In genomic region chr12:101876861-101877815, GRCh38 we compare ENCODE assay signal across 1 cellular context.
TF ChIP-seq lines count a peak whose summit lies in the region.

Gene DRAM1 (plus strand): TSS chr12:101877580. CDS start chr12:101877790, 210 bp downstream.

TF ChIP-seq in HEK293, 187 proteins besides CTCF, POLR2A, EP300 and RAD21 (continued from another document and continues in another):
- TF ChIP-seq ZNF362 (tag by site-specific recombination; IDR thresholded peaks at IDR 0.05), result no peak
- TF ChIP-seq ZNF404 (tag by site-specific recombination; IDR thresholded peaks at IDR 0.05), result no peak
- peak; percentile 39; the same call in 1 of the 2 replicates for TF ChIP-seq GFI1B (tag by site-specific recombination; IDR thresholded peaks at IDR 0.05)
- TF ChIP-seq EGR2 (tag by site-specific recombination; IDR thresholded peaks at IDR 0.05; ENCODE audit: low read depth), result no peak; the same call in 1 of the 2 replicates
- TF ChIP-seq ZNF24 (tag by site-specific recombination; IDR thresholded peaks at IDR 0.05), result 0 out of 2 replicates have a peak, but pooled peaks have one; percentile 43
- TF ChIP-seq ZFP41 (tag by site-specific recombination; IDR thresholded peaks at IDR 0.05; ENCODE audit: borderline replicate concordance), result no peak
- TF ChIP-seq ZNF214 (tag by site-specific recombination; IDR thresholded peaks at IDR 0.05; ENCODE audit: borderline replicate concordance), result no peak
- TF ChIP-seq ZNF239 (tag by site-specific recombination; IDR thresholded peaks at IDR 0.05), result no peak
- no peak for TF ChIP-seq BCL11A (tag by site-specific recombination; IDR thresholded peaks at IDR 0.05; ENCODE audit: low read depth)
- no peak; the same call in 1 of the 2 replicates for TF ChIP-seq SP2 (tag by site-specific recombination; IDR thresholded peaks at IDR 0.05)
- TF ChIP-seq KLF1 (tag by site-specific recombination; IDR thresholded peaks at IDR 0.05), result peak; percentile 55
- no peak for TF ChIP-seq ZNF621 (tag by site-specific recombination; IDR thresholded peaks at IDR 0.05)
- no peak for TF ChIP-seq ZNF174 (tag by site-specific recombination; IDR thresholded peaks at IDR 0.05)
- TF ChIP-seq BCL6B (tag by site-specific recombination; IDR thresholded peaks at IDR 0.05), result no peak
- TF ChIP-seq ZNF132 (tag by site-specific recombination; IDR thresholded peaks at IDR 0.05; ENCODE audit: borderline replicate concordance), result no peak
- no peak for TF ChIP-seq ZNF701 (tag by site-specific recombination; IDR thresholded peaks at IDR 0.05)
- peak; percentile 48; the same call in 1 of the 2 replicates for TF ChIP-seq MZF1 (tag by site-specific recombination; IDR thresholded peaks at IDR 0.05; ENCODE audit: borderline replicate concordance)
- no peak for TF ChIP-seq ZNF558 (tag by site-specific recombination; IDR thresholded peaks at IDR 0.05)
- peak; percentile 48; the same call in 1 of the 2 replicates for TF ChIP-seq ZBTB44 (tag by site-specific recombination; IDR thresholded peaks at IDR 0.05)
- TF ChIP-seq ZNF19 (tag by site-specific recombination; IDR thresholded peaks at IDR 0.05; ENCODE audit: low read depth), result no peak
- no peak for TF ChIP-seq ZNF133 (tag by site-specific recombination; IDR thresholded peaks at IDR 0.05)
- TF ChIP-seq ZNF501 (tag by site-specific recombination; IDR thresholded peaks at IDR 0.05), result no peak; the same call in none of the 2 replicates
- no peak for TF ChIP-seq RBAK (tag by site-specific recombination; IDR thresholded peaks at IDR 0.05)
- no peak for TF ChIP-seq ZNF169 (tag by site-specific recombination; IDR thresholded peaks at IDR 0.05)
- peak; percentile 79 for TF ChIP-seq PBX3 (CRISPR knock-in tag; IDR thresholded peaks at IDR 0.05)
- TF ChIP-seq BCL11B (tag by site-specific recombination; IDR thresholded peaks at IDR 0.05; ENCODE audit: low read depth), result no peak
- TF ChIP-seq ZNF76 (tag by site-specific recombination; IDR thresholded peaks at IDR 0.05; ENCODE audit: borderline replicate concordance, low read depth), result no peak
- no peak for TF ChIP-seq ZNF391 (tag by site-specific recombination; IDR thresholded peaks at IDR 0.05; ENCODE audit: borderline replicate concordance, low read depth)
- TF ChIP-seq ZNF366 (tag by site-specific recombination; conservative IDR thresholded peaks at IDR 0.05), result peak; percentile 80
- no peak for TF ChIP-seq ZNF221 (tag by site-specific recombination; IDR thresholded peaks at IDR 0.05; ENCODE audit: borderline replicate concordance)
- no peak for TF ChIP-seq ZNF670 (tag by site-specific recombination; IDR thresholded peaks at IDR 0.05; ENCODE audit: low read depth)
- TF ChIP-seq SP7 (tag by site-specific recombination; IDR thresholded peaks at IDR 0.05), result peak; percentile 79
- no peak for TF ChIP-seq ZNF518A (tag by site-specific recombination; conservative IDR thresholded peaks at IDR 0.05; ENCODE audit: low read depth)
- no peak for TF ChIP-seq ZNF658 (tag by site-specific recombination; IDR thresholded peaks at IDR 0.05)
- no peak for TF ChIP-seq ZNF157 (tag by site-specific recombination; IDR thresholded peaks at IDR 0.05)
- TF ChIP-seq ZFP37 (tag by site-specific recombination; IDR thresholded peaks at IDR 0.05), result peak; percentile 53; the same call in 1 of the 2 replicates
- no peak for TF ChIP-seq REST (tag by site-specific recombination; IDR thresholded peaks at IDR 0.05)
- no peak for TF ChIP-seq ZNF416 (tag by site-specific recombination; IDR thresholded peaks at IDR 0.05)
- no peak for TF ChIP-seq ZNF571 (tag by site-specific recombination; IDR thresholded peaks at IDR 0.05)
- TF ChIP-seq ZNF610 (tag by site-specific recombination; IDR thresholded peaks at IDR 0.05; ENCODE audit: borderline replicate concordance), result peak; percentile 50; the same call in 1 of the 2 replicates
- no peak for TF ChIP-seq ZNF26 (tag by site-specific recombination; IDR thresholded peaks at IDR 0.05)
- no peak for TF ChIP-seq ZNF426 (tag by site-specific recombination; IDR thresholded peaks at IDR 0.05)
- TF ChIP-seq PRDM6 (tag by site-specific recombination; IDR thresholded peaks at IDR 0.05), result no peak
- no peak for TF ChIP-seq ZBTB49 (tag by site-specific recombination; IDR thresholded peaks at IDR 0.05; ENCODE audit: low read depth)
